Comparison of ENCODE assay signal across 13 cellular contexts in genomic region chr4:70801265-70801809, GRCh38. TPM values are rescaled to one million over a fixed set of nuclear protein-coding genes. Genes with fewer than 3 reads are reported as not detected.
DNase-seq lines count a peak whose midpoint lies in the region; ATAC-seq and TF ChIP-seq lines count a peak whose summit lies in the region.
"Had no signal": no experiment of that assay in that cellular context is flagged by ENCODE, and none has a peak within 500 bp of the region (broad histone marks: within the 10 kb centered on the region; RNA-seq: fewer than 3 reads in every experiment).

No MANE protein-coding gene starts in this region.

- H3K4me1 Mint-ChIP-seq in activated T-cell treated with anti-CD3 and anti-CD28 coated beads, Interleukin-2, amount 50 U/mL, for 4 hours (ENCODE audit: low read depth): peaks cover 11% of the 10 kb centered on the region

- DNase-seq in GM06990 (ENCODE audit: extremely low read depth, insufficient read length) (peak; percentile 20), NAMALWA (ENCODE audit: low spot score) (no peak), left lobe of liver (ENCODE audit: low spot score) (no peak), tibial nerve (ENCODE audit: low spot score in 2 of 2) (no peak)
- DNase-seq in activated T-cell treated with anti-CD3 and anti-CD28 coated beads, Interleukin-2, amount 50 U/mL, for 4 hours: no peak
- DNase-seq: C1 segment of cervical spinal cord, GM23248, NCI-H1436, stomach had no signal

- no peak for TF ChIP-seq POLR2A in tibial nerve (IDR thresholded peaks at IDR 0.05)

- no peaks in the 10 kb centered on the region for H3K27me3 Mint-ChIP-seq in activated T-cell treated with anti-CD3 and anti-CD28 coated beads, Interleukin-2, amount 50 U/mL, for 4 hours (ENCODE audit: low read depth)

- H3K27me3 ChIP-seq in GM06990 (replicated peaks; ENCODE audit: control insufficient read depth, insufficient read depth, low read length) (no peaks in the 10 kb centered on the region), tibial nerve (no peaks in the 10 kb centered on the region)
- H3K27me3 ChIP-seq: stomach had no signal

- H3K9me3 Mint-ChIP-seq in activated T-cell treated with anti-CD3 and anti-CD28 coated beads, Interleukin-2, amount 50 U/mL, for 4 hours: no peaks in the 10 kb centered on the region

- ATAC-seq in GM18870 (IDR thresholded peaks at IDR 0.05; ENCODE audit: unreplicated experiment) (peak; percentile 91), HG02885 (IDR thresholded peaks at IDR 0.05; ENCODE audit: poor library complexity, unreplicated experiment) (peak; percentile 95), HG03469 (IDR thresholded peaks at IDR 0.05; ENCODE audit: unreplicated experiment) (no peak), left lobe of liver (no peak)
- ATAC-seq in activated T-cell treated with anti-CD3 and anti-CD28 coated beads, Interleukin-2, amount 50 U/mL, for 4 hours: peak; percentile 91 to 92
- ATAC-seq: Panc1 had no signal

- no peak overlapping the region for H3K27ac ChIP-seq in tibial nerve
- H3K27ac ChIP-seq: GM23248, stomach had no signal

- no peak for TF ChIP-seq EP300 in tibial nerve (IDR thresholded peaks at IDR 0.05)

- H3K36me3 Mint-ChIP-seq in activated T-cell treated with anti-CD3 and anti-CD28 coated beads, Interleukin-2, amount 50 U/mL, for 4 hours (ENCODE audit: insufficient read depth): peaks cover 2% of the 10 kb centered on the region

- 97 to 100% methylated on average over 1 of the region's 1 CpG for WGBS in tibial nerve, 2 donors

- H3K4me3 Mint-ChIP-seq in activated T-cell treated with anti-CD3 and anti-CD28 coated beads, Interleukin-2, amount 50 U/mL, for 4 hours: no peak overlapping the region

- H3K4me3 ChIP-seq in GM06990 (replicated peaks; ENCODE audit: low read depth, low read length): no peak overlapping the region
- H3K4me3 ChIP-seq in tibial nerve: no peak overlapping the region
- H3K4me3 ChIP-seq: GM23248, stomach had no signal

- H3K36me3 ChIP-seq in GM06990 (ENCODE audit: control insufficient read depth, insufficient read depth, low read length) (no peaks in the 10 kb centered on the region), tibial nerve (peaks cover 0 to 85% (median 0%) of the 10 kb centered on the region in 3 donors)

- no peaks in the 10 kb centered on the region for H3K4me1 ChIP-seq in tibial nerve
- H3K4me1 ChIP-seq: stomach had no signal

- TF ChIP-seq CTCF in GM06990 (IDR thresholded peaks at IDR 0.05; ENCODE audit: insufficient read depth, low read length, poor library complexity, severe bottlenecking) (no peak), tibial nerve (IDR thresholded peaks at IDR 0.05) (no peak)

- no peaks in the 10 kb centered on the region for H3K9me3 ChIP-seq in tibial nerve
- H3K9me3 ChIP-seq: stomach had no signal

RNA-seq across cellular contexts. Expression of gene GRSF1, which starts 38.4 kb away (rescaled TPM):
- 100 to 1,000 TPM in 2 of 3 donors, 10 to 100 TPM in 1; 93.5 to 105 (median 103) TPM for total RNA-seq in activated T-cell treated with anti-CD3 and anti-CD28 coated beads, Interleukin-2, amount 50 U/mL, for 4 hours
- total RNA-seq in left lobe of liver (24.9 TPM), tibial nerve (10 to 100 TPM; 33.3 to 45.9 (median 40.6) TPM)

Comparison
In these comparisons a context has a peak if more than half of its experiments do, and no peak if none do; other contexts are left out.
1. ATAC-seq: peak in GM18870 (single experiment), HG02885 (single experiment) and activated T-cell treated with anti-CD3 and anti-CD28 coated beads, Interleukin-2, amount 50 U/mL, for 4 hours (2 of 2); none in HG03469 (single experiment) and left lobe of liver (single experiment).